ENCODE assay signal across 8 cellular contexts in genomic region chr2:157402801-157403485, GRCh38. TPM values are rescaled to one million over a fixed set of nuclear protein-coding genes. Genes with fewer than 3 reads are reported as not detected.
DNase-seq lines count a peak whose midpoint lies in the region; ATAC-seq and TF ChIP-seq lines count a peak whose summit lies in the region.
"Not testable (repeated sequence)": the region's sequence is repeated elsewhere in the genome, so short reads cannot be mapped to it uniquely, and the experiment has no call there.

No MANE protein-coding gene starts in this region.

- H4K20me1 ChIP-seq in BLaER1 treated with 17β-estradiol and CSF1 and Interleukin-3, amounts not matched to agents 10 nM and 100 nM; GM23338 (replicated peaks; ENCODE audit: insufficient read depth): not testable (repeated sequence)

- H3K4me1 Mint-ChIP-seq in GM23338 = not testable (repeated sequence)
- H3K4me1 Mint-ChIP-seq in T-helper 2 cell treated with Interferon-gamma antibody and Interleukin-4, amounts not matched to agents 5 μg/mL and 100 μg/mL, for 36 hours (ENCODE audit: low read depth) = peaks cover 51% of the 10 kb centered on the region
- peaks cover 62% of the 10 kb centered on the region for H3K4me1 Mint-ChIP-seq in activated CD8-positive, alpha-beta T cell treated with anti-CD3 and anti-CD28 coated beads, Interleukin-2, amount 10 ng/mL, durations not matched to agents 7 days and 5 days (ENCODE audit: low read depth)
- peaks cover 59 to 67% of the 10 kb centered on the region in 2 donors for H3K4me1 Mint-ChIP-seq in immature natural killer cell

- peaks cover 0 to 24% (median 10%) of the 10 kb centered on the region in 10 experiments; a peak in 17 of 20 replicates for H3K4me1 ChIP-seq in BLaER1 treated with 17β-estradiol and CSF1 and Interleukin-3, amounts not matched to agents 10 nM and 100 nM
- H3K4me1 ChIP-seq in GM23338 (ENCODE audit: insufficient read depth) = not testable (repeated sequence)
- peaks cover 5 to 44% (median 16%) of the 10 kb centered on the region in 6 donors for H3K4me1 ChIP-seq in spleen

- H3K36me3 ChIP-seq in BLaER1 treated with 17β-estradiol and CSF1 and Interleukin-3, amounts not matched to agents 10 nM and 100 nM = peaks cover 0 to 18% (median 0%) of the 10 kb centered on the region in 11 experiments; a peak in 10 of 22 replicates
- not testable (repeated sequence) for H3K36me3 ChIP-seq in GM23338 (ENCODE audit: insufficient read depth); spleen

- not testable (repeated sequence) for H3F3A ChIP-seq in GM23338 (replicated peaks; ENCODE audit: low read depth)

- TF ChIP-seq POLR2A in spleen (IDR thresholded peaks at IDR 0.05) = not testable (repeated sequence)

- H3K4me3 Mint-ChIP-seq in GM23338; activated CD8-positive, alpha-beta T cell treated with anti-CD3 and anti-CD28 coated beads, Interleukin-2, amount 10 ng/mL, durations not matched to agents 7 days and 5 days: not testable (repeated sequence)
- H3K4me3 Mint-ChIP-seq in T-helper 2 cell treated with Interferon-gamma antibody and Interleukin-4, amounts not matched to agents 5 μg/mL and 100 μg/mL, for 36 hours = peak overlapping the region; percentile 42
- peak overlapping the region in 1 of 5 donors; percentile 68 for H3K4me3 Mint-ChIP-seq in immature natural killer cell

- H3K27ac ChIP-seq in BLaER1 treated with 17β-estradiol and CSF1 and Interleukin-3, amounts not matched to agents 10 nM and 100 nM = peak overlapping the region in 8 of 11 experiments; percentile 63 to 83 (median 76); a peak in 16 of 22 replicates
- H3K27ac ChIP-seq in GM23338 (ENCODE audit: low read depth) = not testable (repeated sequence)
- H3K27ac ChIP-seq in spleen = peak overlapping the region in 4 of 8 donors; percentile 72 to 79 (median 74)

- not testable (repeated sequence) for TF ChIP-seq CTCF in GM23338 (conservative IDR thresholded peaks at IDR 0.05; ENCODE audit: low read depth in 2 of 2); spleen (IDR thresholded peaks at IDR 0.05 in 8 of 11, conservative IDR thresholded peaks at IDR 0.05 in 3 of 11)

- not testable (repeated sequence) for H3K9me2 ChIP-seq in GM23338 (ENCODE audit: insufficient read depth)

- peaks cover 0 to 55% (median 7%) of the 10 kb centered on the region in 11 experiments; a peak in 14 of 22 replicates for H3K9me3 ChIP-seq in BLaER1 treated with 17β-estradiol and CSF1 and Interleukin-3, amounts not matched to agents 10 nM and 100 nM (replicated peaks in 1 of 11)
- H3K9me3 ChIP-seq in spleen = peaks cover 0 to 12% (median 5%) of the 10 kb centered on the region in 8 donors

- not testable (repeated sequence) for ATAC-seq in GM23338; activated CD8-positive, alpha-beta T cell treated with anti-CD3 and anti-CD28 coated beads, Interleukin-2, amount 10 ng/mL, durations not matched to agents 7 days and 5 days; activated naive CD4-positive, alpha-beta T cell treated with anti-CD3 and anti-CD28 coated beads, Interleukin-2, amount 50 U/mL, for 72 hours

- WGBS in spleen, 5 donors = 81 to 92% (median 88%) methylated on average over 13 to 15 of the region's 15 CpGs

- H3K9ac ChIP-seq in BLaER1 treated with 17β-estradiol and CSF1 and Interleukin-3, amounts not matched to agents 10 nM and 100 nM = not testable (repeated sequence)

- not testable (repeated sequence) for H3K27me3 Mint-ChIP-seq in GM23338 (ENCODE audit: insufficient read depth, low read depth, poor library complexity); T-helper 2 cell treated with Interferon-gamma antibody and Interleukin-4, amounts not matched to agents 5 μg/mL and 100 μg/mL, for 36 hours (ENCODE audit: low read depth); activated CD8-positive, alpha-beta T cell treated with anti-CD3 and anti-CD28 coated beads, Interleukin-2, amount 10 ng/mL, durations not matched to agents 7 days and 5 days (ENCODE audit: low read depth); immature natural killer cell (ENCODE audit: low read depth in 3 of 3)

- H3K27ac Mint-ChIP-seq in GM23338 = not testable (repeated sequence)
- H3K27ac Mint-ChIP-seq in T-helper 2 cell treated with Interferon-gamma antibody and Interleukin-4, amounts not matched to agents 5 μg/mL and 100 μg/mL, for 36 hours = peak overlapping the region; percentile 80
- peak overlapping the region; percentile 84 for H3K27ac Mint-ChIP-seq in activated CD8-positive, alpha-beta T cell treated with anti-CD3 and anti-CD28 coated beads, Interleukin-2, amount 10 ng/mL, durations not matched to agents 7 days and 5 days
- H3K27ac Mint-ChIP-seq in activated naive CD4-positive, alpha-beta T cell treated with anti-CD3 and anti-CD28 coated beads, Interleukin-2, amount 50 U/mL, for 72 hours = peak overlapping the region; percentile 86 to 96
- peak overlapping the region; percentile 24 to 97 (median 88) for H3K27ac Mint-ChIP-seq in immature natural killer cell

- H3K4me2 ChIP-seq in BLaER1 treated with 17β-estradiol and CSF1 and Interleukin-3, amounts not matched to agents 10 nM and 100 nM = peak overlapping the region in 3 of 11 experiments; percentile 37 to 72 (median 70); a peak in 2 of 22 replicates
- not testable (repeated sequence) for H3K4me2 ChIP-seq in GM23338

- POLR2A ChIA-PET in activated CD8-positive, alpha-beta T cell treated with anti-CD3 and anti-CD28 coated beads, Interleukin-2, amount 10 ng/mL, durations not matched to agents 7 days and 5 days (lab: Charles Lee) = interaction anchor here (1.6 to 2.1 kb wide), 4 partner anchors 10 to 75 kb away, joined by 7 to 10 read pairs (median 8); no protein-coding TSS in a partner anchor

- intact Hi-C loops in spleen (cut with DNase I; ENCODE audit: low total_unique reads) = not testable (repeated sequence)

- peak; percentile 15 for DNase-seq in GM23338 (ENCODE audit: low spot score)
- peak; percentile 1 for DNase-seq in NCI-H774 (lab: John Stamatoyannopoulos, UW)
- DNase-seq in T-helper 2 cell treated with Interferon-gamma antibody and Interleukin-4, amounts not matched to agents 5 μg/mL and 100 μg/mL, for 36 hours (ENCODE audit: low spot score); activated CD8-positive, alpha-beta T cell treated with anti-CD3 and anti-CD28 coated beads, Interleukin-2, amount 10 ng/mL, durations not matched to agents 7 days and 5 days; activated naive CD4-positive, alpha-beta T cell treated with anti-CD3 and anti-CD28 coated beads, Interleukin-2, amount 50 U/mL, for 72 hours (ENCODE audit: low spot score in 2 of 2); immature natural killer cell: not testable (repeated sequence)
- DNase-seq in spleen = peak; percentile 76

- not testable (repeated sequence) for H2AFZ ChIP-seq in GM23338

- not testable (repeated sequence) for H3K36me3 Mint-ChIP-seq in GM23338 (ENCODE audit: low read depth)
- H3K36me3 Mint-ChIP-seq in T-helper 2 cell treated with Interferon-gamma antibody and Interleukin-4, amounts not matched to agents 5 μg/mL and 100 μg/mL, for 36 hours (ENCODE audit: low read depth) = peaks cover 70% of the 10 kb centered on the region
- H3K36me3 Mint-ChIP-seq in activated CD8-positive, alpha-beta T cell treated with anti-CD3 and anti-CD28 coated beads, Interleukin-2, amount 10 ng/mL, durations not matched to agents 7 days and 5 days (ENCODE audit: low read depth) = peaks cover 80% of the 10 kb centered on the region
- peaks cover 57 to 74% of the 10 kb centered on the region in 2 donors for H3K36me3 Mint-ChIP-seq in activated naive CD4-positive, alpha-beta T cell treated with anti-CD3 and anti-CD28 coated beads, Interleukin-2, amount 50 U/mL, for 72 hours
- peaks cover 29 to 42% (median 35%) of the 10 kb centered on the region in 3 donors for H3K36me3 Mint-ChIP-seq in immature natural killer cell

- CTCF ChIA-PET in activated CD8-positive, alpha-beta T cell treated with anti-CD3 and anti-CD28 coated beads, Interleukin-2, amount 10 ng/mL, durations not matched to agents 7 days and 5 days (lab: Charles Lee) = interaction anchor here (1.0 to 4.5 kb wide), 6 partner anchors 12 to 100 kb away, joined by 3 to 44 read pairs (median 8); partner anchors contain the start of gene ERMN

- H3K27me3 ChIP-seq in BLaER1 treated with 17β-estradiol and CSF1 and Interleukin-3, amounts not matched to agents 10 nM and 100 nM; GM23338 (ENCODE audit: insufficient read depth); spleen (replicated peaks in 1 of 7): not testable (repeated sequence)

- peak overlapping the region in 1 of 10 experiments; percentile 19; a peak in 1 of 20 replicates for H3K4me3 ChIP-seq in BLaER1 treated with 17β-estradiol and CSF1 and Interleukin-3, amounts not matched to agents 10 nM and 100 nM
- not testable (repeated sequence) for H3K4me3 ChIP-seq in GM23338, spleen

- peaks cover 12% of the 10 kb centered on the region; the same call in 2 of the 3 replicates for H3K9me3 Mint-ChIP-seq in GM23338
- H3K9me3 Mint-ChIP-seq in T-helper 2 cell treated with Interferon-gamma antibody and Interleukin-4, amounts not matched to agents 5 μg/mL and 100 μg/mL, for 36 hours = peaks cover 53% of the 10 kb centered on the region
- peaks cover 27% of the 10 kb centered on the region for H3K9me3 Mint-ChIP-seq in activated CD8-positive, alpha-beta T cell treated with anti-CD3 and anti-CD28 coated beads, Interleukin-2, amount 10 ng/mL, durations not matched to agents 7 days and 5 days (ENCODE audit: insufficient read depth)
- peaks cover 22 to 31% of the 10 kb centered on the region in 2 donors for H3K9me3 Mint-ChIP-seq in activated naive CD4-positive, alpha-beta T cell treated with anti-CD3 and anti-CD28 coated beads, Interleukin-2, amount 50 U/mL, for 72 hours
- peaks cover 0 to 21% (median 18%) of the 10 kb centered on the region in 6 donors for H3K9me3 Mint-ChIP-seq in immature natural killer cell

- H3K79me2 ChIP-seq in GM23338 (replicated peaks; ENCODE audit: insufficient read depth) = not testable (repeated sequence)

RNA-seq across cellular contexts. Expression of gene CYTIP, which starts 40.9 kb away (rescaled TPM):
- total RNA-seq in GM23338 (2014; rRNA removed; shearing (Covaris generic)) = not detected in 2 replicates
- polyA plus RNA-seq in GM23338 (2016; fragmentation: Nextera tagmentation; extraction: Ambion mirVana) (0.28 TPM in 1 of 2 replicates, not detected in the other), immature natural killer cell (100 to 1,000 TPM in 2 of 3 donors, 10 to 100 TPM in 1; 84.4 to 142 (median 111) TPM), spleen (10 to 100 TPM; 27.3 to 63.2 (median 29.3) TPM)
- 100 to 1,000 TPM; 222 to 227 TPM for total RNA-seq in activated CD8-positive, alpha-beta T cell treated with anti-CD3 and anti-CD28 coated beads, Interleukin-2, amount 10 ng/mL, durations not matched to agents 7 days and 5 days
- total RNA-seq in activated naive CD4-positive, alpha-beta T cell treated with anti-CD3 and anti-CD28 coated beads, Interleukin-2, amount 50 U/mL, for 72 hours = 100 to 1,000 TPM; 417 to 596 TPM
- total RNA-seq in spleen = 100 to 1,000 TPM in 6 of 7 donors, 10 to 100 TPM in 1; 85.6 to 135 (median 106) TPM

Comparison
In these comparisons a context has a peak if more than half of its experiments do, and no peak if none do; other contexts are left out.
1. RNA of gene CYTIP, which starts 40.9 kb away (total RNA-seq): 417 to 596 TPM in activated naive CD4-positive, alpha-beta T cell treated with anti-CD3 and anti-CD28 coated beads, Interleukin-2, amount 50 U/mL, for 72 hours, 222 to 227 TPM in activated CD8-positive, alpha-beta T cell treated with anti-CD3 and anti-CD28 coated beads, Interleukin-2, amount 10 ng/mL, durations not matched to agents 7 days and 5 days and 85.6 to 135 TPM in spleen; not detected in GM23338; every median in the first group is over 10 times any median in the second.